Comparison of ENCODE assay signal across 8 cellular contexts in the genomic region with DNA sequence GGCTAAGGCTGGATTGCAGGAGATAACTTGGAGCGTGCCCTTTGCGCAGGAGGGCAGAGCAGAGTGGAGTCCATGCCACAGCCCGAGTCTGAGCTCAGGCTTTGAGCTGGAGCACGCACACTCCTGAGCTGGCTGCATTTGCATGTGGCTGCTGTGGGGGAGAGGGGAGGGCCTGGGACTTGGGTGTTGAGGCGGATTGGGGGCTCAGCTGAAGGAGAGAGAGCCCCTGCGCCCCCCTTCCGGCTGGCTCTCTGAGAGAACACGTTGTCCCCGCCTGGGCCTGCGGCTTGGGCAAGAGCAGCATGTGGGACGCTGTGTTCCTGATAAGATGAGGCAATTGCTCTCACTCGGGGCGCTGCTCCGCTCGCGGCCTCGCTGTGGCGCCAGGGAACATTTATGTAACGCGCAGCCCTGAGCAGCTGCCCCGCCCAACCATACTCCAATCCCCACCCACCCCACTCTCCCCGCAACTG. TPM values are rescaled to one million over a fixed set of nuclear protein-coding genes. Genes with fewer than 3 reads are reported as not detected.
DNase-seq lines count a peak whose midpoint lies in the region; ATAC-seq and TF ChIP-seq lines count a peak whose summit lies in the region.

No MANE protein-coding gene starts in this region.

- H3K4me3 ChIP-seq in naive thymus-derived CD4-positive, alpha-beta T cell (ENCODE audit: low read length) = peak overlapping the region; percentile 36

- H2AK5ac ChIP-seq in H9 (ENCODE audit: insufficient read length, low read length) = no peak overlapping the region

- H2BK5ac ChIP-seq in H9 (ENCODE audit: insufficient read length, low read length) = no peak overlapping the region

- no peaks in the 10 kb centered on the region for H3K9me3 ChIP-seq in H9 (ENCODE audit: control insufficient read depth, low read depth, low read length)
- peaks cover 0 to 6% (median 0%) of the 10 kb centered on the region in 3 experiments for H3K9me3 ChIP-seq in naive thymus-derived CD4-positive, alpha-beta T cell (ENCODE audit: control insufficient read depth in 2 of 3, low read length in 3 of 3)

- no peak overlapping the region for H3K4ac ChIP-seq in H9 (ENCODE audit: low read depth, low read length)

- H3K14ac ChIP-seq in H9 (ENCODE audit: insufficient read depth, low read length) = peak overlapping the region; percentile 88; the same call in 1 of the 2 replicates

- no peak overlapping the region for H2BK120ac ChIP-seq in H9 (ENCODE audit: low read depth, low read length, poor library complexity, severe bottlenecking)

- H3K9me3 Mint-ChIP-seq in H9 = peaks cover 4 to 6% of the 10 kb centered on the region in 2 experiments; a peak in 3 of 5 replicates
- H3K9me3 Mint-ChIP-seq in naive thymus-derived CD4-positive, alpha-beta T cell = peaks cover 0 to 5% (median 0%) of the 10 kb centered on the region in 11 donors
- no peaks in the 10 kb centered on the region for H3K9me3 Mint-ChIP-seq in stimulated activated effector memory CD8-positive, alpha-beta T cell treated with anti-CD3 and anti-CD28 coated beads, Interleukin-12 subunit alpha, Interleukin-12 subunit beta, amount 100 ng/mL, for 72 hours

- no peaks in the 10 kb centered on the region for H3K27me3 ChIP-seq in H9 (ENCODE audit: insufficient read depth, low read length)
- no peaks in the 10 kb centered on the region for H3K27me3 ChIP-seq in naive thymus-derived CD4-positive, alpha-beta T cell (ENCODE audit: control insufficient read depth in 2 of 2, insufficient read depth in 2 of 2, low read length in 2 of 2)

- H3K27ac ChIP-seq in H9 (ENCODE audit: insufficient read length, low read depth, low read length) = no peak overlapping the region
- H3K27ac ChIP-seq in naive thymus-derived CD4-positive, alpha-beta T cell (ENCODE audit: low read depth, low read length) = peak overlapping the region; percentile 94

- H4K20me1 ChIP-seq in H9 (ENCODE audit: control insufficient read depth, insufficient read depth, insufficient read length) = no peaks in the 10 kb centered on the region

- CTCF ChIA-PET in naive thymus-derived CD4-positive, alpha-beta T cell (lab: Charles Lee) = interaction anchor here (0.6 to 6.5 kb wide), 22 partner anchors 9 to 166 kb away, joined by 3 to 54 read pairs (median 8); no protein-coding TSS in a partner anchor

- H2BK15ac ChIP-seq in H9 (ENCODE audit: low read depth, low read length) = no peak overlapping the region

- H3K79me1 ChIP-seq in H9 (ENCODE audit: insufficient read depth, low read depth, low read length, poor library complexity, severe bottlenecking) = no peaks in the 10 kb centered on the region

- peak overlapping the region; percentile 78 for H3K18ac ChIP-seq in H9 (ENCODE audit: insufficient read length, low read depth, low read length)

- peak; percentile 50; the same call in 2 of the 3 replicates for TF ChIP-seq CTCF in H9 (conservative IDR thresholded peaks at IDR 0.05)

- intact Hi-C loops in naive thymus-derived CD4-positive, alpha-beta T cell (cut with micrococcal nuclease) = loop anchor here (1.0 kb wide), 7 partner anchors 10 to 123 kb away; no protein-coding TSS in a partner anchor

- no peak overlapping the region for H4K91ac ChIP-seq in H9 (ENCODE audit: insufficient read length, low read depth, low read length)

- H4K8ac ChIP-seq in H9 (replicated peaks; ENCODE audit: insufficient read length, low read depth, low read length) = no peak overlapping the region

- DNase-seq in CMK (ENCODE audit: low read depth) (peak; percentile 80), H9 (peak; percentile 81), NCI-H460 (ENCODE audit: extremely low read depth, low read depth) (peak; percentile 52), activated T-cell treated with anti-CD3 and anti-CD28 coated beads for 48 hours (ENCODE audit: low read depth) (peak; percentile 81), erythroblast (lab: John Stamatoyannopoulos, UW) (peak; percentile 95 to 97), NCI-H748 (lab: John Stamatoyannopoulos, UW; ENCODE audit: unreplicated experiment) (no peak)
- DNase-seq in naive thymus-derived CD4-positive, alpha-beta T cell = peak; percentile 53 to 82 (median 78)
- peak; percentile 60 to 81 for DNase-seq in stimulated activated effector memory CD8-positive, alpha-beta T cell treated with anti-CD3 and anti-CD28 coated beads, Interleukin-12 subunit alpha, Interleukin-12 subunit beta, amount 100 ng/mL, for 72 hours (ENCODE audit: low spot score in 2 of 2)

- no CpG with 5 or more reads among the region's 22 CpGs for WGBS in H9 (ENCODE audit: extremely low coverage, insufficient read length, low lambda C conversion rate)

- H3K27ac Mint-ChIP-seq in H9 = peak overlapping the region in 2 of 3 experiments; percentile 40 to 89; a peak in 3 of 7 replicates
- peak overlapping the region; percentile 92 to 99 (median 97) for H3K27ac Mint-ChIP-seq in naive thymus-derived CD4-positive, alpha-beta T cell
- peak overlapping the region; percentile 77 for H3K27ac Mint-ChIP-seq in stimulated activated effector memory CD8-positive, alpha-beta T cell treated with anti-CD3 and anti-CD28 coated beads, Interleukin-12 subunit alpha, Interleukin-12 subunit beta, amount 100 ng/mL, for 72 hours

- no peak overlapping the region for H2BK20ac ChIP-seq in H9 (ENCODE audit: low read depth, low read length, poor library complexity, severe bottlenecking)

- H3K4me1 ChIP-seq in H9 (ENCODE audit: insufficient read depth, low read length) = peaks cover 29% of the 10 kb centered on the region
- H3K4me1 ChIP-seq in naive thymus-derived CD4-positive, alpha-beta T cell (ENCODE audit: control insufficient read depth in 2 of 2, insufficient read depth in 2 of 2, low read length in 2 of 2) = peaks cover 87% of the 10 kb centered on the region in 2 donors

- no peaks in the 10 kb centered on the region; the same call in 1 of the 2 replicates for H3K79me2 ChIP-seq in H9 (ENCODE audit: insufficient read depth, low read length)

- H2BK12ac ChIP-seq in H9 (ENCODE audit: insufficient read length, low read depth, low read length) = no peak overlapping the region

- no peak overlapping the region for H3K56ac ChIP-seq in H9 (ENCODE audit: insufficient read length, low read depth, low read length)

- H3K4me1 Mint-ChIP-seq in H9 = peaks cover 75 to 82% of the 10 kb centered on the region in 2 experiments
- peaks cover 85 to 100% (median 99%) of the 10 kb centered on the region in 7 donors for H3K4me1 Mint-ChIP-seq in naive thymus-derived CD4-positive, alpha-beta T cell
- peaks cover 100% of the 10 kb centered on the region for H3K4me1 Mint-ChIP-seq in stimulated activated effector memory CD8-positive, alpha-beta T cell treated with anti-CD3 and anti-CD28 coated beads, Interleukin-12 subunit alpha, Interleukin-12 subunit beta, amount 100 ng/mL, for 72 hours

- H2AFZ ChIP-seq in H9 (ENCODE audit: low read length) = no peak overlapping the region

- peak; percentile 68 for ATAC-seq in naive thymus-derived CD4-positive, alpha-beta T cell
- ATAC-seq in stimulated activated effector memory CD8-positive, alpha-beta T cell treated with anti-CD3 and anti-CD28 coated beads, Interleukin-12 subunit alpha, Interleukin-12 subunit beta, amount 100 ng/mL, for 72 hours = peak; percentile 81

- no peak overlapping the region for H3K23ac ChIP-seq in H9 (ENCODE audit: insufficient read length, low read depth, low read length)

- no peaks in the 10 kb centered on the region; the same call in none of the 2 replicates for H3K27me3 Mint-ChIP-seq in H9 (ENCODE audit: low read depth)
- no peaks in the 10 kb centered on the region for H3K27me3 Mint-ChIP-seq in naive thymus-derived CD4-positive, alpha-beta T cell

- peaks cover 2% of the 10 kb centered on the region for H3K23me2 ChIP-seq in H9 (ENCODE audit: insufficient read length, low read depth, low read length, poor library complexity, severe bottlenecking)

- H4K5ac ChIP-seq in H9 (ENCODE audit: insufficient read length, low read depth, low read length) = no peak overlapping the region

- TF ChIP-seq POLR2A in erythroblast (IDR thresholded peaks at IDR 0.05; ENCODE audit: low read length) = peak; percentile 66

- peak overlapping the region; percentile 44 to 67 for H3K4me3 Mint-ChIP-seq in H9
- peak overlapping the region; percentile 72 to 88 (median 85) for H3K4me3 Mint-ChIP-seq in naive thymus-derived CD4-positive, alpha-beta T cell
- H3K4me3 Mint-ChIP-seq in stimulated activated effector memory CD8-positive, alpha-beta T cell treated with anti-CD3 and anti-CD28 coated beads, Interleukin-12 subunit alpha, Interleukin-12 subunit beta, amount 100 ng/mL, for 72 hours = peak overlapping the region; percentile 74

- no peak overlapping the region for H3T11ph ChIP-seq in H9 (ENCODE audit: low read length)

- H3K4me2 ChIP-seq in H9 (ENCODE audit: insufficient read depth, insufficient read length, low read length) = peak overlapping the region; percentile 24

- no peak overlapping the region for H3K9ac ChIP-seq in H9 (ENCODE audit: extremely low read depth, insufficient read length, low read length)

- H3K36me3 Mint-ChIP-seq in H9 (ENCODE audit: insufficient read depth in 1 of 3, low read depth in 3 of 3) = peaks cover 4 to 16% (median 4%) of the 10 kb centered on the region in 3 experiments; a peak in 2 of 7 replicates
- H3K36me3 Mint-ChIP-seq in naive thymus-derived CD4-positive, alpha-beta T cell = peaks cover 7 to 35% (median 13%) of the 10 kb centered on the region in 5 donors
- peaks cover 73% of the 10 kb centered on the region for H3K36me3 Mint-ChIP-seq in stimulated activated effector memory CD8-positive, alpha-beta T cell treated with anti-CD3 and anti-CD28 coated beads, Interleukin-12 subunit alpha, Interleukin-12 subunit beta, amount 100 ng/mL, for 72 hours

- POLR2A ChIA-PET in naive thymus-derived CD4-positive, alpha-beta T cell (lab: Charles Lee) = interaction anchor here (0.6 to 25.6 kb wide), 21 partner anchors 17 to 159 kb away, joined by 3 to 529 read pairs (median 7); partner anchors contain the start of gene KLF13

- no peaks in the 10 kb centered on the region for H3K36me3 ChIP-seq in naive thymus-derived CD4-positive, alpha-beta T cell (ENCODE audit: control insufficient read depth in 2 of 3, insufficient read depth in 3 of 3, low read length in 3 of 3)

RNA-seq across cellular contexts. Expression of gene KLF13, which starts 39.1 kb away (rescaled TPM):
- 30.6 and 33.4 TPM in 2 replicates for total RNA-seq in H9 (2021)
- 71.4 and 75.0 TPM in 2 replicates for total RNA-seq in NCI-H460 (2014; rRNA removed; shearing (Covaris generic))
- polyA plus RNA-seq in NCI-H460 (2014; cell fraction: nucleus; rRNA removed) = 22.6 and 34.5 TPM in 2 replicates
- total RNA-seq in naive thymus-derived CD4-positive, alpha-beta T cell = 100 to 1,000 TPM; 175 to 256 (median 199) TPM
- 10 to 100 TPM; 42.4 to 53.7 TPM for polyA plus RNA-seq in naive thymus-derived CD4-positive, alpha-beta T cell
